9 cellular contexts compared by ENCODE assay signal in genomic region chr2:20449501-20450200, GRCh38. TPM values are rescaled to one million over a fixed set of nuclear protein-coding genes. Genes with fewer than 3 reads are reported as not detected.
DNase-seq lines count a peak whose midpoint lies in the region; ATAC-seq, FAIRE-seq and TF ChIP-seq lines count a peak whose summit lies in the region.
"Had no signal": no experiment of that assay in that cellular context is flagged by ENCODE, and none has a peak within 500 bp of the region (broad histone marks: within the 10 kb centered on the region; RNA-seq: fewer than 3 reads in every experiment).

No MANE protein-coding gene starts in this region.

- H3K9ac ChIP-seq in mammary epithelial cell (ENCODE audit: insufficient read depth, low read length): no peak overlapping the region

- peak overlapping the region; percentile 48 for H3K4me3 Mint-ChIP-seq in activated CD4-positive, alpha-beta memory T cell treated with anti-CD3 and anti-CD28 coated beads for 36 hours
- H3K4me3 Mint-ChIP-seq in activated CD4-positive, alpha-beta memory T cell treated with anti-CD3 and anti-CD28 coated beads, Interleukin-2, amount 10 ng/mL, durations not matched to agents 7 days and 5 days: no peak overlapping the region

- no peak overlapping the region for H3K27ac ChIP-seq in mammary epithelial cell (ENCODE audit: insufficient read depth, low read depth, low read length)
- peak overlapping the region; percentile 80 to 89 for H3K27ac ChIP-seq in lung (ENCODE audit: low read depth in 1 of 2, low read length in 1 of 2)
- H3K27ac ChIP-seq in thyroid gland: peak overlapping the region; percentile 99 to 100 (median 100)

- H3K4me3 ChIP-seq in mammary epithelial cell (replicated peaks in 1 of 3; ENCODE audit: insufficient read depth in 1 of 3, low read depth in 2 of 3, low read length in 3 of 3): no peak overlapping the region
- H3K4me3 ChIP-seq in lung: peak overlapping the region; percentile 37
- peak overlapping the region in 2 of 3 donors; percentile 74 to 95 for H3K4me3 ChIP-seq in thyroid gland (replicated peaks in 1 of 3)

- no peaks in the 10 kb centered on the region for H3K36me3 ChIP-seq in mammary epithelial cell (ENCODE audit: insufficient read depth, low read length)
- H3K36me3 ChIP-seq in lung (ENCODE audit: control insufficient read depth in 2 of 2, insufficient read depth in 2 of 2, low read length in 2 of 2): no peaks in the 10 kb centered on the region
- peaks cover 0 to 19% of the 10 kb centered on the region in 2 donors for H3K36me3 ChIP-seq in thyroid gland

- DNase-seq in activated CD4-positive, alpha-beta memory T cell treated with anti-CD3 and anti-CD28 coated beads for 36 hours: no peak
- no peak for DNase-seq in activated CD4-positive, alpha-beta memory T cell treated with anti-CD3 and anti-CD28 coated beads, Interleukin-2, amount 10 ng/mL, durations not matched to agents 7 days and 5 days
- DNase-seq in mammary epithelial cell: no peak
- no peak for DNase-seq in lung (ENCODE audit: low spot score)
- peak in 1 of 2 donors; percentile 20 for DNase-seq in thyroid gland
- no peak for DNase-seq in HEK293T (ENCODE audit: extremely low spot score)
- no peak for DNase-seq in GM12891 (ENCODE audit: insufficient read length, low spot score)

- H3K4me1 Mint-ChIP-seq in activated CD4-positive, alpha-beta memory T cell treated with anti-CD3 and anti-CD28 coated beads for 36 hours (ENCODE audit: low read depth): peaks cover 10% of the 10 kb centered on the region
- H3K4me1 Mint-ChIP-seq in activated CD4-positive, alpha-beta memory T cell treated with anti-CD3 and anti-CD28 coated beads, Interleukin-2, amount 10 ng/mL, durations not matched to agents 7 days and 5 days: peaks cover 10% of the 10 kb centered on the region

- peaks cover 2% of the 10 kb centered on the region for H3K36me3 Mint-ChIP-seq in activated CD4-positive, alpha-beta memory T cell treated with anti-CD3 and anti-CD28 coated beads for 36 hours
- H3K36me3 Mint-ChIP-seq in activated CD4-positive, alpha-beta memory T cell treated with anti-CD3 and anti-CD28 coated beads, Interleukin-2, amount 10 ng/mL, durations not matched to agents 7 days and 5 days (ENCODE audit: low read depth): no peaks in the 10 kb centered on the region

- peak overlapping the region; percentile 19 for H3K4me2 ChIP-seq in mammary epithelial cell (ENCODE audit: insufficient read depth, low read depth, low read length)

- dilution Hi-C loops in mammary epithelial cell (cut with HindIII; ENCODE audit: low sequenced_read_pairs): no loop called here

- in situ Hi-C loops in mammary epithelial cell (cut with MboI; ENCODE audit: low sequenced_read_pairs in 2 of 2): no loop called here

- peaks cover 19% of the 10 kb centered on the region for H3K79me2 ChIP-seq in mammary epithelial cell (ENCODE audit: insufficient read depth, low read length)

- no peaks in the 10 kb centered on the region for H3K27me3 ChIP-seq in mammary epithelial cell (ENCODE audit: insufficient read depth, low read length)
- no peaks in the 10 kb centered on the region for H3K27me3 ChIP-seq in lung (ENCODE audit: control insufficient read depth, insufficient read depth)
- no peaks in the 10 kb centered on the region for H3K27me3 ChIP-seq in thyroid gland

- no peak for ATAC-seq in lung (ENCODE audit: insufficient read depth, low FRiP score)
- no peak for ATAC-seq in HG03354 (IDR thresholded peaks at IDR 0.05; ENCODE audit: poor library complexity, severe bottlenecking, unreplicated experiment)

- FAIRE-seq in GM12891 (lab: Jason Lieb, UNC): no peak
- FAIRE-seq: endometrium had no signal

- H2AFZ ChIP-seq in mammary epithelial cell (ENCODE audit: low read depth, low read length): no peak overlapping the region

- no peak overlapping the region for H3K27ac Mint-ChIP-seq in activated CD4-positive, alpha-beta memory T cell treated with anti-CD3 and anti-CD28 coated beads for 36 hours
- H3K27ac Mint-ChIP-seq in activated CD4-positive, alpha-beta memory T cell treated with anti-CD3 and anti-CD28 coated beads, Interleukin-2, amount 10 ng/mL, durations not matched to agents 7 days and 5 days: no peak overlapping the region

- H3K9me3 ChIP-seq in mammary epithelial cell (replicated peaks; ENCODE audit: insufficient read depth, low read length) (no peaks in the 10 kb centered on the region), lung (ENCODE audit: control insufficient read depth in 2 of 2, insufficient read depth in 1 of 2, low read length in 1 of 2) (no peaks in the 10 kb centered on the region), thyroid gland (no peaks in the 10 kb centered on the region)

- TF ChIP-seq POLR2A in thyroid gland (IDR thresholded peaks at IDR 0.05) (peak in 1 of 2 donors; percentile 5), GM12891 (IDR thresholded peaks at IDR 0.05; ENCODE audit: low read depth, low read length) (no peak)

- peaks cover 15% of the 10 kb centered on the region for H3K27me3 Mint-ChIP-seq in activated CD4-positive, alpha-beta memory T cell treated with anti-CD3 and anti-CD28 coated beads for 36 hours
- peaks cover 39% of the 10 kb centered on the region for H3K27me3 Mint-ChIP-seq in activated CD4-positive, alpha-beta memory T cell treated with anti-CD3 and anti-CD28 coated beads, Interleukin-2, amount 10 ng/mL, durations not matched to agents 7 days and 5 days

- WGBS in mammary epithelial cell (ENCODE audit: low coverage, missing lambda C conversion rate): 43% methylated on average over 7 of the region's 7 CpGs
- 50 to 51% methylated on average over 7 of the region's 7 CpGs for WGBS in lung, 2 donors
- WGBS in thyroid gland, 2 donors: 53 to 55% methylated on average over 7 of the region's 7 CpGs

- intact Hi-C loops in activated CD4-positive, alpha-beta memory T cell treated with anti-CD3 and anti-CD28 coated beads for 36 hours (cut with micrococcal nuclease): no loop called here
- intact Hi-C loops in mammary epithelial cell (cut with micrococcal nuclease) (loop anchor here (5.0 kb wide), 1 partner anchor 58 kb away; no protein-coding TSS in a partner anchor), thyroid gland (cut with DNase I) (no loop called here)

- no peaks in the 10 kb centered on the region for H3K9me3 Mint-ChIP-seq in activated CD4-positive, alpha-beta memory T cell treated with anti-CD3 and anti-CD28 coated beads for 36 hours
- H3K9me3 Mint-ChIP-seq in activated CD4-positive, alpha-beta memory T cell treated with anti-CD3 and anti-CD28 coated beads, Interleukin-2, amount 10 ng/mL, durations not matched to agents 7 days and 5 days: no peaks in the 10 kb centered on the region

- H4K20me1 ChIP-seq in mammary epithelial cell (ENCODE audit: insufficient read depth, low read length): no peaks in the 10 kb centered on the region

- TF ChIP-seq CTCF in mammary epithelial cell (conservative IDR thresholded peaks at IDR 0.05 in 1 of 2, IDR thresholded peaks at IDR 0.05 in 1 of 2; ENCODE audit: extremely low read depth in 1 of 2, insufficient read depth in 1 of 2, low read depth in 1 of 2, low read length in 2 of 2) (no peak), lung (IDR thresholded peaks at IDR 0.05; ENCODE audit: control extremely low read depth, extremely low read depth) (no peak), thyroid gland (IDR thresholded peaks at IDR 0.05) (no peak)

- CTCF ChIA-PET in activated CD4-positive, alpha-beta memory T cell treated with anti-CD3 and anti-CD28 coated beads for 36 hours (lab: Charles Lee): interaction anchor here (1.0 to 2.1 kb wide), 4 partner anchors 39 to 212 kb away, joined by 3 to 5 read pairs (median 3); no protein-coding TSS in a partner anchor
- CTCF ChIA-PET in activated CD4-positive, alpha-beta memory T cell treated with anti-CD3 and anti-CD28 coated beads, Interleukin-2, amount 10 ng/mL, durations not matched to agents 7 days and 5 days (lab: Charles Lee): interaction anchor here (1.0 to 5.1 kb wide), 4 partner anchors 8 to 202 kb away, joined by 4 to 46 read pairs (median 4); partner anchors contain the start of gene HS1BP3
- CTCF ChIA-PET in mammary epithelial cell (lab: Charles Lee; ENCODE audit: low non-redundant PET): interaction anchor here (0.6 kb wide), 1 partner anchor 186 kb away, joined by 5 read pairs; no protein-coding TSS in a partner anchor
- CTCF ChIA-PET in HEK293T (lab: Yijun Ruan, JAX): interaction anchor here (0.7 to 3.6 kb wide), 4 partner anchors 8 to 190 kb away, joined by 3 to 24 read pairs (median 3); no protein-coding TSS in a partner anchor

- POLR2A ChIA-PET in activated CD4-positive, alpha-beta memory T cell treated with anti-CD3 and anti-CD28 coated beads for 36 hours (lab: Charles Lee): no interaction called here
- POLR2A ChIA-PET in activated CD4-positive, alpha-beta memory T cell treated with anti-CD3 and anti-CD28 coated beads, Interleukin-2, amount 10 ng/mL, durations not matched to agents 7 days and 5 days (lab: Charles Lee): interaction anchor here (0.9 to 1.2 kb wide), 2 partner anchors 98 to 202 kb away, joined by 3 to 4 read pairs; no protein-coding TSS in a partner anchor
- POLR2A ChIA-PET in HEK293T (lab: Yijun Ruan, JAX): interaction anchor here (0.7 to 7.9 kb wide), 38 partner anchors 8 to 373 kb away, joined by 3 to 99 read pairs (median 4); partner anchors contain the start of genes HS1BP3, LDAH and SDC1

- H3K4me1 ChIP-seq in mammary epithelial cell (ENCODE audit: insufficient read depth, low read length) (peaks cover 32% of the 10 kb centered on the region), lung (ENCODE audit: control insufficient read depth in 2 of 2, insufficient read depth in 2 of 2, low read length in 2 of 2) (peaks cover 0 to 12% of the 10 kb centered on the region in 2 donors), thyroid gland (peaks cover 27 to 35% of the 10 kb centered on the region in 2 donors)

- BruUV-seq in mammary epithelial cell (replicated peaks; lab: Mats Ljungman, UMichigan): no TSS peak

TF ChIP-seq in HEK293T, 16 proteins besides CTCF, POLR2A, EP300 and RAD21 (continues in another document):
- no peak for TF ChIP-seq TARDBP (IDR thresholded peaks at IDR 0.05)
- TF ChIP-seq ARNT (IDR thresholded peaks at IDR 0.05): no peak
- no peak for TF ChIP-seq CTBP1 (IDR thresholded peaks at IDR 0.05; ENCODE audit: borderline replicate concordance)
- TF ChIP-seq LEF1 (IDR thresholded peaks at IDR 0.05; ENCODE audit: borderline replicate concordance): no peak

TF ChIP-seq in GM12891, 5 proteins besides CTCF, POLR2A, EP300 and RAD21:
- no peak for TF ChIP-seq POLR2AphosphoS5 (IDR thresholded peaks at IDR 0.05; ENCODE audit: low read depth, low read length)

RNA-seq across cellular contexts. Expression of gene RHOB, which starts 2.8 kb away (rescaled TPM):
- 10 to 100 TPM; 31.6 to 33.6 TPM for total RNA-seq in activated CD4-positive, alpha-beta memory T cell treated with anti-CD3 and anti-CD28 coated beads for 36 hours
- total RNA-seq in activated CD4-positive, alpha-beta memory T cell treated with anti-CD3 and anti-CD28 coated beads, Interleukin-2, amount 10 ng/mL, durations not matched to agents 7 days and 5 days: 10 to 100 TPM; 14.0 to 14.4 TPM
- total RNA-seq in mammary epithelial cell (10 to 100 TPM; 26.2 to 53.5 TPM), lung (100 to 1,000 TPM; 239 to 258 TPM), thyroid gland (100 to 1,000 TPM; 238 to 381 (median 271) TPM)
- polyA plus RNA-seq in mammary epithelial cell (18.3 TPM), lung (100 to 1,000 TPM in 1 of 2 donors, 10 to 100 TPM in 1; 93.2 to 354 TPM)
- 4.2 TPM for polyA minus RNA-seq in mammary epithelial cell
- polyA plus RNA-seq in GM12891 (2012; ENCODE audit: low read depth, missing spikeins): 12.7 TPM

Comparison
In these comparisons a context has a peak if more than half of its experiments do, and no peak if none do; other contexts are left out.
1. H3K4me3 ChIP-seq: peak in lung (single experiment) and thyroid gland (2 of 3); none in mammary epithelial cell (0 of 3).
2. RNA of gene RHOB, which starts 2.8 kb away (total RNA-seq): 238 to 381 TPM in thyroid gland and 239 to 258 TPM in lung; 26.2 to 53.5 TPM in mammary epithelial cell, 31.6 to 33.6 TPM in activated CD4-positive, alpha-beta memory T cell treated with anti-CD3 and anti-CD28 coated beads for 36 hours and 14.0 to 14.4 TPM in activated CD4-positive, alpha-beta memory T cell treated with anti-CD3 and anti-CD28 coated beads, Interleukin-2, amount 10 ng/mL, durations not matched to agents 7 days and 5 days; every median in the first group is over 4 times any median in the second.